In genomic region chr17:65888649-65889048, GRCh38 we compare ENCODE assay signal across 27 cellular contexts.
DNase-seq lines count a peak whose midpoint lies in the region; ATAC-seq and TF ChIP-seq lines count a peak whose summit lies in the region.
"Had no signal": no experiment of that assay in that cellular context is flagged by ENCODE, and none has a peak within 500 bp of the region (broad histone marks: within the 10 kb centered on the region; RNA-seq: fewer than 3 reads in every experiment).

No MANE protein-coding gene starts in this region.

- no peaks in the 10 kb centered on the region for H3K27me3 ChIP-seq in mesendoderm (ENCODE audit: insufficient read depth, low read length, poor library complexity)
- H3K27me3 ChIP-seq: sigmoid colon, upper lobe of left lung had no signal

- H3K4me2 ChIP-seq in mesendoderm (ENCODE audit: low read length) = no peak overlapping the region

- no peaks in the 10 kb centered on the region for H3K4me1 Mint-ChIP-seq in activated CD8-positive, alpha-beta memory T cell treated with anti-CD3 and anti-CD28 coated beads, Interleukin-2, amount 10 ng/mL, durations not matched to agents 7 days and 5 days
- no peaks in the 10 kb centered on the region for H3K4me1 Mint-ChIP-seq in natural killer cell
- H3K4me1 Mint-ChIP-seq: activated B cell treated with CpG ODN at 0.5 μM for 24 hours; CD4-positive, CD25-positive, alpha-beta regulatory T cell; naive B cell had no signal

- no peak overlapping the region for H3K27ac Mint-ChIP-seq in activated CD8-positive, alpha-beta memory T cell treated with anti-CD3 and anti-CD28 coated beads, Interleukin-2, amount 10 ng/mL, durations not matched to agents 7 days and 5 days
- no peak overlapping the region for H3K27ac Mint-ChIP-seq in natural killer cell
- H3K27ac Mint-ChIP-seq: activated B cell treated with CpG ODN at 0.5 μM for 24 hours; activated CD4-positive, alpha-beta memory T cell treated with anti-CD3 and anti-CD28 coated beads for 36 hours; CD4-positive, CD25-positive, alpha-beta regulatory T cell had no signal

- no peaks in the 10 kb centered on the region for H3K9me3 Mint-ChIP-seq in activated CD8-positive, alpha-beta memory T cell treated with anti-CD3 and anti-CD28 coated beads, Interleukin-2, amount 10 ng/mL, durations not matched to agents 7 days and 5 days (ENCODE audit: low read depth)
- H3K9me3 Mint-ChIP-seq in natural killer cell = no peaks in the 10 kb centered on the region
- H3K9me3 Mint-ChIP-seq: activated B cell treated with CpG ODN at 0.5 μM for 24 hours; activated CD4-positive, alpha-beta memory T cell treated with anti-CD3 and anti-CD28 coated beads for 36 hours; naive B cell had no signal

- no peak overlapping the region for H2BK15ac ChIP-seq in mesendoderm (replicated peaks; ENCODE audit: low read depth)

- no peak overlapping the region for H3K27ac ChIP-seq in mesendoderm (ENCODE audit: low read depth, low read length)
- H3K27ac ChIP-seq: epithelial cell of prostate, sigmoid colon, upper lobe of left lung had no signal

- no peak overlapping the region for H4K8ac ChIP-seq in mesendoderm (ENCODE audit: low read depth, low read length)

- H3K36me3 Mint-ChIP-seq in activated CD8-positive, alpha-beta memory T cell treated with anti-CD3 and anti-CD28 coated beads, Interleukin-2, amount 10 ng/mL, durations not matched to agents 7 days and 5 days = no peaks in the 10 kb centered on the region
- no peaks in the 10 kb centered on the region for H3K36me3 Mint-ChIP-seq in natural killer cell
- H3K36me3 Mint-ChIP-seq: activated CD4-positive, alpha-beta memory T cell treated with anti-CD3 and anti-CD28 coated beads for 36 hours; CD4-positive, CD25-positive, alpha-beta regulatory T cell; naive B cell had no signal

- intact Hi-C loops in natural killer cell (cut with micrococcal nuclease) = no loop called here

- H3K79me1 ChIP-seq in mesendoderm (ENCODE audit: low read length) = no peaks in the 10 kb centered on the region

- H3K4ac ChIP-seq in mesendoderm (ENCODE audit: low read depth, low read length) = no peak overlapping the region

- no CpG with 5 or more reads among the region's 4 CpGs for WGBS in mesendoderm (ENCODE audit: extremely low coverage, insufficient coverage, low lambda C conversion rate)

- DNase-seq in AG09309 (ENCODE audit: low read depth) (peak; percentile 69), LHCN-M2 (ENCODE audit: low read depth) (peak; percentile 3), cardiac fibroblast (ENCODE audit: low read depth in 2 of 2) (peak; percentile 29 to 83), mesendoderm (peak; percentile 73), G401 (ENCODE audit: low spot score) (no peak), natural killer cell (no peak)
- DNase-seq in activated CD8-positive, alpha-beta memory T cell treated with anti-CD3 and anti-CD28 coated beads, Interleukin-2, amount 50 U/mL, for 4 hours = no peak
- no peak for DNase-seq in activated CD8-positive, alpha-beta memory T cell treated with anti-CD3 and anti-CD28 coated beads, Interleukin-2, amount 10 ng/mL, durations not matched to agents 7 days and 5 days
- DNase-seq: activated B cell treated with CpG ODN at 0.5 μM for 24 hours; activated CD4-positive, alpha-beta memory T cell treated with anti-CD3 and anti-CD28 coated beads for 36 hours; activated naive CD4-positive, alpha-beta T cell; activated T-cell treated with anti-CD3 and anti-CD28 coated beads for 4 hours; CD4-positive, CD25-positive, alpha-beta regulatory T cell; GF-D8; kidney; MV-4-11; naive B cell; NCI-H1694; NCI-H774; posterior cingulate gyrus; sigmoid colon; T-helper 9 cell; upper lobe of left lung had no signal

- no peaks in the 10 kb centered on the region for H3K36me3 ChIP-seq in mesendoderm (ENCODE audit: control insufficient read depth, insufficient read depth, low read length)
- H3K36me3 ChIP-seq: sigmoid colon, upper lobe of left lung had no signal

- H3K4me3 ChIP-seq in AG09309 (ENCODE audit: control insufficient read depth, low read depth, low read length) (no peak overlapping the region), cardiac fibroblast (replicated peaks in 1 of 2; ENCODE audit: low read depth in 2 of 2, low read length in 2 of 2) (no peak overlapping the region), mesendoderm (ENCODE audit: low read length) (no peak overlapping the region)
- H3K4me3 ChIP-seq: GM12878, K562, sigmoid colon, upper lobe of left lung had no signal

- no peak overlapping the region for H4K5ac ChIP-seq in mesendoderm (ENCODE audit: low read length)

- in situ Hi-C loops in G401 (cut with HindIII; ENCODE audit: low sequenced_read_pairs) = no loop called here

- H3K23ac ChIP-seq in mesendoderm (ENCODE audit: low read length) = no peak overlapping the region

- H3K27me3 Mint-ChIP-seq in activated CD8-positive, alpha-beta memory T cell treated with anti-CD3 and anti-CD28 coated beads, Interleukin-2, amount 10 ng/mL, durations not matched to agents 7 days and 5 days = no peaks in the 10 kb centered on the region
- peaks cover 12 to 13% of the 10 kb centered on the region in 2 donors for H3K27me3 Mint-ChIP-seq in natural killer cell (ENCODE audit: low read depth in 2 of 2)
- H3K27me3 Mint-ChIP-seq: activated B cell treated with CpG ODN at 0.5 μM for 24 hours; activated CD4-positive, alpha-beta memory T cell treated with anti-CD3 and anti-CD28 coated beads for 36 hours; CD4-positive, CD25-positive, alpha-beta regulatory T cell; naive B cell had no signal

- H3K9ac ChIP-seq in mesendoderm (ENCODE audit: low read length) = no peak overlapping the region

- H2BK120ac ChIP-seq in mesendoderm (ENCODE audit: low read depth, low read length) = no peak overlapping the region

- H3K18ac ChIP-seq in mesendoderm (ENCODE audit: low read length) = no peak overlapping the region

- no peak overlapping the region for H2AK5ac ChIP-seq in mesendoderm (ENCODE audit: low read length)

- H3K56ac ChIP-seq in mesendoderm (ENCODE audit: low read length) = no peak overlapping the region

- TF ChIP-seq CTCF in AG09309 (IDR thresholded peaks at IDR 0.05; ENCODE audit: control insufficient read depth, insufficient read depth, low read depth, low read length, missing control alignments) (no peak), cardiac fibroblast (IDR thresholded peaks at IDR 0.05; ENCODE audit: low read depth, low read length) (no peak), natural killer cell (IDR thresholded peaks at IDR 0.05) (no peak)

- ATAC-seq in activated CD8-positive, alpha-beta memory T cell treated with anti-CD3 and anti-CD28 coated beads, Interleukin-2, amount 10 ng/mL, durations not matched to agents 7 days and 5 days = no peak
- no peak for ATAC-seq in natural killer cell
- ATAC-seq: GM12878, HCT116, K562 had no signal

- no peak overlapping the region for H3K4me3 Mint-ChIP-seq in activated CD8-positive, alpha-beta memory T cell treated with anti-CD3 and anti-CD28 coated beads, Interleukin-2, amount 10 ng/mL, durations not matched to agents 7 days and 5 days
- H3K4me3 Mint-ChIP-seq in natural killer cell = no peak overlapping the region
- H3K4me3 Mint-ChIP-seq: activated B cell treated with CpG ODN at 0.5 μM for 24 hours; activated CD4-positive, alpha-beta memory T cell treated with anti-CD3 and anti-CD28 coated beads for 36 hours; CD4-positive, CD25-positive, alpha-beta regulatory T cell; naive B cell had no signal

- no peaks in the 10 kb centered on the region for H3K4me1 ChIP-seq in mesendoderm (ENCODE audit: control insufficient read depth, low read depth, low read length)
- H3K4me1 ChIP-seq: upper lobe of left lung had no signal

- CTCF ChIA-PET in activated CD8-positive, alpha-beta memory T cell treated with anti-CD3 and anti-CD28 coated beads, Interleukin-2, amount 10 ng/mL, durations not matched to agents 7 days and 5 days (lab: Charles Lee) = no interaction called here

- no peak overlapping the region for H2BK5ac ChIP-seq in mesendoderm (ENCODE audit: low read length)

- H3K79me2 ChIP-seq in mesendoderm (ENCODE audit: control insufficient read depth, insufficient read depth, low read length) = no peaks in the 10 kb centered on the region

Comparison
In these comparisons a context has a peak if more than half of its experiments do, and no peak if none do; other contexts are left out.
1. DNase-seq: peak in AG09309 (single experiment), LHCN-M2 (single experiment), cardiac fibroblast (2 of 2) and mesendoderm (single experiment); none in activated CD8-positive, alpha-beta memory T cell treated with anti-CD3 and anti-CD28 coated beads, Interleukin-2, amount 50 U/mL, for 4 hours (single experiment), activated CD8-positive, alpha-beta memory T cell treated with anti-CD3 and anti-CD28 coated beads, Interleukin-2, amount 10 ng/mL, durations not matched to agents 7 days and 5 days (single experiment), G401 (single experiment) and natural killer cell (single experiment).